ENCODE assay signal across 18 cellular contexts in the genomic region with DNA sequence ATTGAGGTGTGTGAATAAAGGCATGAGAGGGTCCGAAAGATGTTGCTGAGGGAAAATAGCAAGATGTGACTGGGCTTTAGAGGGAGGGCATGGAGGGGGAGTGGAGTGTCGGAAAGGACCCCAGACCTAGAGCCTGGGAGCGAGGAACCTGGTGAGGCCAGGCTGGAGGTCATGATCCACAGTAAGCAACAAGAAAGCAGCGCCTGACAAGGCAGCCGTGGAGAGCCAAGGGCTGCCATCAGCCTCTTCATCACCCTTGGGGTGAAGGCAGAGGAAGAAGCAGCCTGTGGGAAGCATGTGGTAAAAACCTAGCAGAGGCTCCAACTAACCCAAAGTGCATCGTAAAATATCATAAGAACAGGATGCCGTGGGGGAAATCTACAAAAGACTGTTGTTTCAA.
DNase-seq lines count a peak whose midpoint lies in the region; ATAC-seq and TF ChIP-seq lines count a peak whose summit lies in the region.
"Had no signal": no experiment of that assay in that cellular context is flagged by ENCODE, and none has a peak within 500 bp of the region (broad histone marks: within the 10 kb centered on the region; RNA-seq: fewer than 3 reads in every experiment).

No MANE protein-coding gene starts in this region.

- H3K27me3 Mint-ChIP-seq in MCF 10A (ENCODE audit: insufficient read depth, unreplicated experiment) = no peaks in the 10 kb centered on the region
- H3K27me3 Mint-ChIP-seq: B cell had no signal

- no peaks in the 10 kb centered on the region for H3K9me3 ChIP-seq in right atrium auricular region
- no peaks in the 10 kb centered on the region for H3K9me3 ChIP-seq in esophagus muscularis mucosa
- H3K9me3 ChIP-seq in vagina = no peaks in the 10 kb centered on the region
- H3K9me3 ChIP-seq: A549, SJCRH30 had no signal

- intact Hi-C loops in Right ventricle myocardium superior (cut with DNase I) (no loop called here), esophagus muscularis mucosa (cut with DNase I) (no loop called here), sciatic nerve (cut with DNase I) (no loop called here), vagina (cut with DNase I) (no loop called here), MCF 10A (cut with micrococcal nuclease) (no loop called here)

- ATAC-seq in Right ventricle myocardium superior (ENCODE audit: poor library complexity) (no peak), sciatic nerve (no peak), GM21786 (IDR thresholded peaks at IDR 0.05; ENCODE audit: unreplicated experiment) (no peak)
- ATAC-seq: A549 had no signal

- WGBS in esophagus muscularis mucosa = 75% methylated on average over 7 of the region's 7 CpGs

- TF ChIP-seq EP300 in esophagus muscularis mucosa (IDR thresholded peaks at IDR 0.05) = no peak

- H3K4me3 Mint-ChIP-seq in MCF 10A (ENCODE audit: unreplicated experiment) = no peak overlapping the region
- H3K4me3 Mint-ChIP-seq: B cell had no signal

- H3K4me1 ChIP-seq in right atrium auricular region (no peaks in the 10 kb centered on the region), esophagus muscularis mucosa (no peaks in the 10 kb centered on the region), vagina (no peaks in the 10 kb centered on the region)
- H3K4me1 ChIP-seq: A549, SJCRH30 had no signal

- peak; percentile 13 for DNase-seq in right atrium auricular region (ENCODE audit: low spot score)
- DNase-seq in Right ventricle myocardium superior = no peak
- DNase-seq in esophagus muscularis mucosa (ENCODE audit: extremely low spot score) = peak; percentile 88
- peak; percentile 33 for DNase-seq in sciatic nerve (ENCODE audit: low spot score)
- peak; percentile 34 to 65 for DNase-seq in vagina (ENCODE audit: extremely low spot score in 2 of 2)
- DNase-seq in RWPE1 (ENCODE audit: low spot score) = no peak
- no peak for DNase-seq in MCF 10A (ENCODE audit: unreplicated experiment)
- DNase-seq: KG1, NCI-H1105, NCI-H146, NCI-H2029, NCI-H226, NCI-H510A treated with DMSO at 0.1 percent for 48 hours, NCI-H748 treated with DMSO at 0.1 percent for 48 hours, SJCRH30 had no signal

- H3K27ac Mint-ChIP-seq in MCF 10A (ENCODE audit: low read depth, unreplicated experiment) = no peak overlapping the region
- H3K27ac Mint-ChIP-seq: B cell had no signal

- TF ChIP-seq CTCF in right atrium auricular region (IDR thresholded peaks at IDR 0.05) (no peak), esophagus muscularis mucosa (IDR thresholded peaks at IDR 0.05) (no peak), vagina (IDR thresholded peaks at IDR 0.05) (no peak), RWPE1 (conservative IDR thresholded peaks at IDR 0.05; ENCODE audit: low read depth) (no peak), MCF 10A (IDR thresholded peaks at IDR 0.05; ENCODE audit: unreplicated experiment) (no peak)

- H3K4me1 Mint-ChIP-seq in MCF 10A (ENCODE audit: insufficient read depth, unreplicated experiment) = no peaks in the 10 kb centered on the region
- H3K4me1 Mint-ChIP-seq: B cell had no signal

- H3K36me3 ChIP-seq in right atrium auricular region = no peaks in the 10 kb centered on the region
- no peaks in the 10 kb centered on the region for H3K36me3 ChIP-seq in esophagus muscularis mucosa
- H3K36me3 ChIP-seq in vagina = no peaks in the 10 kb centered on the region
- H3K36me3 ChIP-seq: SJCRH30 had no signal

- CTCF ChIA-PET in RWPE1 (lab: Yijun Ruan, JAX) = no interaction called here
- CTCF ChIA-PET in MCF 10A (lab: Yijun Ruan, JAX) = no interaction called here

- TF ChIP-seq POLR2A in esophagus muscularis mucosa (IDR thresholded peaks at IDR 0.05; ENCODE audit: low read depth) (no peak), vagina (IDR thresholded peaks at IDR 0.05) (no peak)

- H3K27ac ChIP-seq in right atrium auricular region (no peak overlapping the region), esophagus muscularis mucosa (replicated peaks in 1 of 4) (no peak overlapping the region), vagina (no peak overlapping the region), RWPE1 (no peak overlapping the region)
- H3K27ac ChIP-seq: A549, SJCRH30 had no signal

- no peak overlapping the region for H3K4me3 ChIP-seq in right atrium auricular region
- no peak overlapping the region for H3K4me3 ChIP-seq in esophagus muscularis mucosa
- no peak overlapping the region for H3K4me3 ChIP-seq in vagina
- H3K4me3 ChIP-seq: A549, SJCRH30 had no signal

- POLR2A ChIA-PET in RWPE1 (lab: Yijun Ruan, JAX; ENCODE audit: low non-redundant PET) (no interaction called here), MCF 10A (lab: Yijun Ruan, JAX) (no interaction called here)

- H3K9me3 Mint-ChIP-seq in MCF 10A (ENCODE audit: unreplicated experiment) = peaks cover 22% of the 10 kb centered on the region

- H3K27me3 ChIP-seq in right atrium auricular region = no peaks in the 10 kb centered on the region
- H3K27me3 ChIP-seq in esophagus muscularis mucosa = peaks cover 0 to 35% (median 0%) of the 10 kb centered on the region in 4 donors
- H3K27me3 ChIP-seq in vagina = no peaks in the 10 kb centered on the region
- H3K27me3 ChIP-seq: SJCRH30 had no signal

- H3K36me3 Mint-ChIP-seq in MCF 10A (ENCODE audit: insufficient read depth, unreplicated experiment) = no peaks in the 10 kb centered on the region

- no TSS peak for BruUV-seq in MCF 10A (replicated peaks; lab: Mats Ljungman, UMichigan)

Comparison
In these comparisons a context has a peak if more than half of its experiments do, and no peak if none do; other contexts are left out.
1. DNase-seq: peak in right atrium auricular region (single experiment), esophagus muscularis mucosa (single experiment), sciatic nerve (single experiment) and vagina (2 of 2); none in Right ventricle myocardium superior (single experiment), RWPE1 (single experiment) and MCF 10A (single experiment).